Comparison of ENCODE assay signal across 25 cellular contexts in genomic region chr14:106204063-106204462, GRCh38.
"Had no signal": no experiment of that assay in that cellular context is flagged by ENCODE, and none has a peak within 500 bp of the region (broad histone marks: within the 10 kb centered on the region; RNA-seq: fewer than 3 reads in every experiment).

No MANE protein-coding gene starts in this region.

- H3K9me3 Mint-ChIP-seq: activated T-cell treated with anti-CD3 and anti-CD28 coated beads, Interleukin-2, amount 50 U/mL, for 24 hours; activated T-helper 1 cell treated with anti-CD3 and anti-CD28 coated beads, Interleukin-12 subunit alpha, Interleukin-12 subunit beta, Interleukin-2, Interleukin-4 antibody, amounts not matched to agents 30 ng/mL and 10 ng/mL and 1 ng/mL, durations not matched to agents 14 hours and 24 hours and 36 hours; T-helper 1 cell treated with Interleukin-12 subunit alpha and Interleukin-12 subunit beta and Interleukin-4 antibody, amounts not matched to agents 30 μg/mL and 1 μg/mL, for 36 hours had no signal

- H3K4me3 Mint-ChIP-seq: activated CD8-positive, alpha-beta memory T cell treated with anti-CD3 and anti-CD28 coated beads, Interleukin-2, amount 10 ng/mL, durations not matched to agents 7 days and 5 days; activated naive CD8-positive, alpha-beta T cell; activated T-cell treated with anti-CD3 and anti-CD28 coated beads, Interleukin-2, amount 50 U/mL, for 24 hours; activated T-helper 1 cell treated with anti-CD3 and anti-CD28 coated beads, Interleukin-12 subunit alpha, Interleukin-12 subunit beta, Interleukin-2, Interleukin-4 antibody, amounts not matched to agents 30 ng/mL and 10 ng/mL and 1 ng/mL, durations not matched to agents 14 hours and 24 hours and 36 hours; brain; T-helper 1 cell treated with Interleukin-12 subunit alpha and Interleukin-12 subunit beta and Interleukin-4 antibody, amounts not matched to agents 30 μg/mL and 1 μg/mL, for 36 hours; WTC11 had no signal

- H3K27ac ChIP-seq: cardiac muscle cell, SJSA1 had no signal

- H3K4me1 Mint-ChIP-seq: brain, WTC11 had no signal

- H3K27me3 Mint-ChIP-seq: brain had no signal

- H3K36me3 Mint-ChIP-seq: activated CD8-positive, alpha-beta memory T cell treated with anti-CD3 and anti-CD28 coated beads, Interleukin-2, amount 10 ng/mL, durations not matched to agents 7 days and 5 days; brain had no signal

- DNase-seq: activated CD4-positive, alpha-beta T cell treated with anti-CD3 and anti-CD28 coated beads for 48 hours; activated CD4-positive, alpha-beta T cell treated with anti-CD3 and anti-CD28 coated beads, Interleukin-2, amount 50 U/mL, for 48 hours; activated CD4-positive, CD25-positive, alpha-beta regulatory T cell treated with anti-CD3 and anti-CD28 coated beads, Interleukin-2, amount 50 U/mL, for 72 hours; activated CD8-positive, alpha-beta memory T cell treated with anti-CD3 and anti-CD28 coated beads, Interleukin-2, amount 10 ng/mL, durations not matched to agents 7 days and 5 days; activated effector memory CD4-positive, alpha-beta T cell treated with Interleukin-2 at 50 U/mL for 16 hours; activated naive CD4-positive, alpha-beta T cell; activated T-cell treated with anti-CD3 and anti-CD28 coated beads, Interleukin-2, amount 50 U/mL, for 24 hours; amygdala; NCI-H1092 treated with DMSO at 0.1 percent for 48 hours; NCI-H1417 treated with DMSO at 0.1 percent for 48 hours; NCI-H1694; NCI-H2029; NCI-H345; NCI-H510A treated with DMSO at 0.1 percent for 48 hours; PC-3; SHP77; T-helper 9 cell had no signal

- ATAC-seq: activated CD8-positive, alpha-beta memory T cell treated with anti-CD3 and anti-CD28 coated beads, Interleukin-2, amount 10 ng/mL, durations not matched to agents 7 days and 5 days; PC-3; SK-N-SH treated with all-trans-retinoic acid at 6 μM for 48 hours; WTC11 had no signal

- H3K27ac Mint-ChIP-seq: activated CD8-positive, alpha-beta memory T cell treated with anti-CD3 and anti-CD28 coated beads, Interleukin-2, amount 10 ng/mL, durations not matched to agents 7 days and 5 days; activated naive CD8-positive, alpha-beta T cell; activated T-cell treated with anti-CD3 and anti-CD28 coated beads, Interleukin-2, amount 50 U/mL, for 24 hours; activated T-helper 1 cell treated with anti-CD3 and anti-CD28 coated beads, Interleukin-12 subunit alpha, Interleukin-12 subunit beta, Interleukin-2, Interleukin-4 antibody, amounts not matched to agents 30 ng/mL and 10 ng/mL and 1 ng/mL, durations not matched to agents 14 hours and 24 hours and 36 hours; brain; T-helper 1 cell treated with Interleukin-12 subunit alpha and Interleukin-12 subunit beta and Interleukin-4 antibody, amounts not matched to agents 30 μg/mL and 1 μg/mL, for 36 hours; WTC11 had no signal
